In the genomic region with DNA sequence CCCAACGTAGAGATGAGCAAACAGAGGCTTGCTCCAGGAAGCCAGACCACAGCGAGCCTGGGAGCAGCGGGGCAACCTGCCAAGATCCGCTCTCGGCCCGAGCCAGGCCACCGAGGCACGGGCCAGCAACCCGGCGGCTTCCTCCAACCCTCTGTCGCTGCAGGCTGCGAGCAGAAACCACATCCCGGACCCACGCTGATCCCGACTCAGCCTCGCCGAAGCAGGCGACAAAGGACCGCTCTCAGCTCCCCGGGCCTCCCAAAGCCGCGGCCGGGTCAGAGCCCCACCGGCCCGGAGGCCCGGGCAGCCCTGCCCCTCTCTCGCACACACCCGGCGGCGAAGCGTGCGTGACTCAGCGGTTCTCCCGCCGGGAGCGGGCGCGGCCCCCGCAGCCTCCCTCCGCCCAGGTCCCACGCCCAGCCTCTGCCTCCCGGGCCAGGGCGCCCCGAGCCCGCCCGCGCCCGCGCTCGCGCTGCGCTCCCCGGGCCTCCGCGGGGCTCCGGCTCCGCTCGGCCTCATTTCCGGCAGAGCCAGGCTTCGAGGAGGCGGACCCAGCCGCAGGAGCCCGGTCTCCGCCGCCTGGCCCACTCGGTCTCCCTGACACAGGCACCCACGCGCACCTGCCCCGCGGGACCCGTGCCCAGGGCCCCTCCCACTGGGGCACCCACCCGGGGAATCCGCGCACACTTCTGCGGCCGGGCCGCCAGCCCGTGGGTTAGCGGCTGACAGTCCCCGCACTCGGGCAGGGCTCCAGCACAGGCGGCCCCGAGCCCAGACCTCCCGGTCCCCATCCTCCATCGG, we compare ENCODE assay signal across 8 cellular contexts. TPM values are rescaled to one million over a fixed set of nuclear protein-coding genes. Genes with fewer than 3 reads are reported as not detected.
DNase-seq lines count a peak whose midpoint lies in the region; ATAC-seq and TF ChIP-seq lines count a peak whose summit lies in the region.

No MANE protein-coding gene starts in this region.

- H3K27me3 ChIP-seq in SJSA1 (replicated peaks) = peaks cover 13% of the 10 kb centered on the region
- peaks cover 0 to 60% of the 10 kb centered on the region in 2 donors for H3K27me3 ChIP-seq in tibial nerve

- H3K27ac ChIP-seq in SJSA1 (no peak overlapping the region), epithelial cell of prostate (peak overlapping the region; percentile 10), mesodermal cell (ENCODE audit: low read depth, low read length, severe bottlenecking) (no peak overlapping the region), tibial nerve (no peak overlapping the region)

- TF ChIP-seq CTCF in tibial nerve (IDR thresholded peaks at IDR 0.05) = no peak

- ATAC-seq in GM21447 (IDR thresholded peaks at IDR 0.05; ENCODE audit: unreplicated experiment) = no peak
- ATAC-seq in GM18511 (IDR thresholded peaks at IDR 0.05; ENCODE audit: unreplicated experiment) = no peak

- H3K9me3 ChIP-seq in SJSA1 (replicated peaks) (no peaks in the 10 kb centered on the region), mesodermal cell (ENCODE audit: control insufficient read depth, low read length) (no peaks in the 10 kb centered on the region), tibial nerve (peaks cover 0 to 5% (median 0%) of the 10 kb centered on the region in 4 donors)

- peak; percentile 22 for DNase-seq in NCI-H1092 treated with DMSO at 0.1 percent for 48 hours (lab: John Stamatoyannopoulos, UW)
- no peak for DNase-seq in NCI-H1092 (lab: John Stamatoyannopoulos, UW)
- peak; percentile 19 to 38 for DNase-seq in SJSA1 (ENCODE audit: low read depth in 1 of 2, low spot score in 2 of 2)
- no peak for DNase-seq in epithelial cell of prostate (ENCODE audit: low read depth, low spot score)
- peak in 1 of 2 donors; percentile 7 for DNase-seq in tibial nerve (ENCODE audit: low spot score in 2 of 2)

- TF ChIP-seq POLR2A in tibial nerve (IDR thresholded peaks at IDR 0.05) = no peak

- no peaks in the 10 kb centered on the region for H3K36me3 ChIP-seq in SJSA1
- no peaks in the 10 kb centered on the region for H3K36me3 ChIP-seq in mesodermal cell (ENCODE audit: control insufficient read depth, insufficient read depth, low read length)
- no peaks in the 10 kb centered on the region for H3K36me3 ChIP-seq in tibial nerve

- TF ChIP-seq EP300 in tibial nerve (IDR thresholded peaks at IDR 0.05) = no peak

- peak overlapping the region; percentile 21 for H3K4me3 ChIP-seq in SJSA1
- peak overlapping the region; percentile 36 for H3K4me3 ChIP-seq in mesodermal cell (ENCODE audit: extremely low read depth, insufficient read depth, low read length, poor library complexity, severe bottlenecking)
- H3K4me3 ChIP-seq in tibial nerve = peak overlapping the region in 3 of 4 donors; percentile 12 to 49 (median 24)

- H3K4me1 ChIP-seq in SJSA1 (replicated peaks) (peaks cover 9% of the 10 kb centered on the region), mesodermal cell (ENCODE audit: control insufficient read depth, insufficient read depth, low read length, poor library complexity, severe bottlenecking) (no peaks in the 10 kb centered on the region), tibial nerve (peaks cover 0 to 22% (median 2%) of the 10 kb centered on the region in 4 donors)

- WGBS in mesodermal cell (ENCODE audit: insufficient coverage in 2 of 2), 2 experiments = 1 to 3% methylated on average over 68 of the region's 85 CpGs
- WGBS in tibial nerve, 2 donors = 0 to 1% methylated on average over 34 to 74 of the region's 85 CpGs

RNA-seq across cellular contexts. Expression of gene PPP2R2C, which starts 1.7 kb away (rescaled TPM):
- total RNA-seq in SJSA1 (2014; rRNA removed; shearing (Covaris generic)) = not detected in 2 replicates
- 0.29 TPM for polyA plus RNA-seq in mesodermal cell (2013, experiment 1 of 2)
- polyA plus RNA-seq in mesodermal cell (2013, experiment 2 of 2) = 0.46 TPM
- total RNA-seq in tibial nerve = under 1 TPM in 3 of 4 donors, not detected in 1; under 0.01 to 0.66 (median 0.42) TPM

Comparison
In these comparisons a context has a peak if more than half of its experiments do, and no peak if none do; other contexts are left out.
1. DNase-seq: peak in NCI-H1092 treated with DMSO at 0.1 percent for 48 hours (single experiment) and SJSA1 (2 of 2); none in NCI-H1092 (single experiment) and epithelial cell of prostate (single experiment).
2. Peak in every context shown above with its lines, with median percentiles within 50 percentile points of each other: H3K4me3 ChIP-seq.